8 cellular contexts compared by ENCODE assay signal in genomic region chr2:101328474-101329007, GRCh38. TPM values are rescaled to one million over a fixed set of nuclear protein-coding genes. Genes with fewer than 3 reads are reported as not detected.
DNase-seq lines count a peak whose midpoint lies in the region; ATAC-seq and TF ChIP-seq lines count a peak whose summit lies in the region.

No MANE protein-coding gene starts in this region.

- H4K5ac ChIP-seq in IMR-90 (ENCODE audit: low read depth, low read length): peak overlapping the region; percentile 60; the same call in 1 of the 2 replicates

- intact Hi-C loops in IMR-90 (cut with micrococcal nuclease): no loop called here

- H3K56ac ChIP-seq in IMR-90 (ENCODE audit: extremely low read depth, insufficient read depth, low read length): no peak overlapping the region

- no peak for TF ChIP-seq RAD21 in IMR-90 (IDR thresholded peaks at IDR 0.05; ENCODE audit: low read length)

- H3K23ac ChIP-seq in IMR-90 (ENCODE audit: low read depth, low read length): peak overlapping the region; percentile 8; the same call in 1 of the 2 replicates

- H3K4me1 ChIP-seq in IMR-90 (ENCODE audit: control insufficient read depth, insufficient read depth, low read length): no peaks in the 10 kb centered on the region

- dilution Hi-C loops in IMR-90 (cut with HindIII; ENCODE audit: low sequenced_read_pairs, unreplicated experiment): no loop called here

- in situ Hi-C loops in IMR-90 (cut with MboI; ENCODE audit: low sequenced_read_pairs): no loop called here

- H3K4me3 Mint-ChIP-seq in activated naive CD8-positive, alpha-beta T cell treated with anti-CD3 and anti-CD28 coated beads, Interleukin-2, amount 50 U/mL, for 24 hours: no peak overlapping the region
- H3K4me3 Mint-ChIP-seq in chondrocyte (ENCODE audit: unreplicated experiment): no peak overlapping the region

- no peaks in the 10 kb centered on the region for H3K36me3 ChIP-seq in IMR-90 (ENCODE audit: control insufficient read depth, insufficient read depth, low read length)

- no peak overlapping the region for H4K91ac ChIP-seq in IMR-90 (ENCODE audit: insufficient read depth, low read depth, low read length)

- no peak for TF ChIP-seq POLR2A in IMR-90 (IDR thresholded peaks at IDR 0.05; ENCODE audit: low read depth, low read length)

- no peak overlapping the region for H3K4me3 ChIP-seq in GM12865 (ENCODE audit: low read depth, low read length)
- no peak overlapping the region for H3K4me3 ChIP-seq in IMR-90 (ENCODE audit: insufficient read depth, low read depth, low read length)

- H3K4me1 Mint-ChIP-seq in activated naive CD8-positive, alpha-beta T cell treated with anti-CD3 and anti-CD28 coated beads, Interleukin-2, amount 50 U/mL, for 24 hours: peaks cover 16% of the 10 kb centered on the region
- H3K4me1 Mint-ChIP-seq in chondrocyte (ENCODE audit: low read depth): no peaks in the 10 kb centered on the region

- no peak overlapping the region for H2BK15ac ChIP-seq in IMR-90 (ENCODE audit: low read depth, low read length)

- no TSS peak for BruUV-seq in IMR-90 (replicated peaks; lab: Mats Ljungman, UMichigan)

- H3K18ac ChIP-seq in IMR-90 (ENCODE audit: low read depth, low read length): no peak overlapping the region; the same call in 1 of the 2 replicates

- no peaks in the 10 kb centered on the region for H3K27me3 Mint-ChIP-seq in activated naive CD8-positive, alpha-beta T cell treated with anti-CD3 and anti-CD28 coated beads, Interleukin-2, amount 50 U/mL, for 24 hours
- peaks cover under 1% of the 10 kb centered on the region for H3K27me3 Mint-ChIP-seq in chondrocyte (ENCODE audit: low read depth)

- H3K4me2 ChIP-seq in IMR-90 (ENCODE audit: low read depth, low read length): no peak overlapping the region

- no peaks in the 10 kb centered on the region for H3K79me1 ChIP-seq in IMR-90 (ENCODE audit: low read depth in 1 of 2, low read length in 2 of 2)

- H2BK20ac ChIP-seq in IMR-90 (ENCODE audit: low read depth, low read length): peak overlapping the region; percentile 21; the same call in 1 of the 2 replicates

- H3K9me1 ChIP-seq in IMR-90 (ENCODE audit: insufficient read depth, low read length): 0 out of 2 replicates have a peak, but pooled peaks cover 3% of the 10 kb centered on the region

- no peak overlapping the region for H2AK5ac ChIP-seq in IMR-90 (ENCODE audit: low read depth, low read length)

- DNase-seq in GM12865 (ENCODE audit: low read depth): peak; percentile 36
- peak; percentile 87 for DNase-seq in IMR-90
- DNase-seq in activated naive CD8-positive, alpha-beta T cell treated with anti-CD3 and anti-CD28 coated beads, Interleukin-2, amount 50 U/mL, for 24 hours: no peak
- peak; percentile 34 for DNase-seq in mucosa of gallbladder (ENCODE audit: low spot score)
- DNase-seq in chondrocyte (ENCODE audit: low spot score): no peak
- no peak for DNase-seq in epidermal melanocyte (ENCODE audit: insufficient read length, low spot score)

- no peaks in the 10 kb centered on the region for H4K20me1 ChIP-seq in IMR-90 (ENCODE audit: insufficient read depth, low read length)

- no peak overlapping the region for H2AK9ac ChIP-seq in IMR-90 (replicated peaks; ENCODE audit: low read depth, low read length, poor library complexity)

- no peak for TF ChIP-seq CTCF in GM12865 (IDR thresholded peaks at IDR 0.05; ENCODE audit: insufficient read depth, low read depth, low read length, missing control alignments)
- TF ChIP-seq CTCF in IMR-90 (conservative IDR thresholded peaks at IDR 0.05; ENCODE audit: low read depth, low read length): no peak
- TF ChIP-seq CTCF in chondrocyte (IDR thresholded peaks at IDR 0.05): no peak

- no peaks in the 10 kb centered on the region for H3K9me3 Mint-ChIP-seq in activated naive CD8-positive, alpha-beta T cell treated with anti-CD3 and anti-CD28 coated beads, Interleukin-2, amount 50 U/mL, for 24 hours
- no peaks in the 10 kb centered on the region for H3K9me3 Mint-ChIP-seq in chondrocyte (ENCODE audit: low read depth)

- ATAC-seq in IMR-90 (ENCODE audit: low read depth): peak; percentile 24; the same call in 1 of the 2 replicates
- ATAC-seq in activated naive CD8-positive, alpha-beta T cell treated with anti-CD3 and anti-CD28 coated beads, Interleukin-2, amount 50 U/mL, for 24 hours: peak; percentile 78
- ATAC-seq in HG02938 (IDR thresholded peaks at IDR 0.05; ENCODE audit: unreplicated experiment): no peak
- no peak for ATAC-seq in HG02884 (IDR thresholded peaks at IDR 0.05; ENCODE audit: unreplicated experiment)

- WGBS in IMR-90 (ENCODE audit: extremely low coverage in 2 of 2, insufficient read length in 1 of 2), 2 experiments: no CpG with 5 or more reads among the region's 3 CpGs

- CTCF ChIA-PET in IMR-90 (lab: Yijun Ruan, JAX): interaction anchor here (0.7 kb wide), 1 partner anchor 376 kb away, joined by 3 read pairs; no protein-coding TSS in a partner anchor

- peak overlapping the region; percentile 61 for H3K14ac ChIP-seq in IMR-90 (replicated peaks; ENCODE audit: low read depth, low read length)

- POLR2A ChIA-PET in IMR-90 (lab: Charles Lee; ENCODE audit: unreplicated experiment): no interaction called here

- no peak overlapping the region for H2BK5ac ChIP-seq in IMR-90 (ENCODE audit: low read depth, low read length, poor library complexity, severe bottlenecking)

- H3K9ac ChIP-seq in IMR-90 (ENCODE audit: low read depth, low read length): no peak overlapping the region

- H3K27me3 ChIP-seq in IMR-90 (ENCODE audit: control insufficient read depth, insufficient read depth, low read length): no peaks in the 10 kb centered on the region

- no peaks in the 10 kb centered on the region for H3K36me3 Mint-ChIP-seq in activated naive CD8-positive, alpha-beta T cell treated with anti-CD3 and anti-CD28 coated beads, Interleukin-2, amount 50 U/mL, for 24 hours (ENCODE audit: low read depth)
- H3K36me3 Mint-ChIP-seq in chondrocyte (ENCODE audit: low read depth): no peaks in the 10 kb centered on the region

- H3K4ac ChIP-seq in IMR-90 (ENCODE audit: low read depth, low read length): peak overlapping the region; percentile 34; the same call in 1 of the 2 replicates

- H4K8ac ChIP-seq in IMR-90 (ENCODE audit: low read depth in 2 of 2, low read length in 2 of 2): peak overlapping the region; percentile 10 to 71

- no peak overlapping the region for H3K27ac ChIP-seq in IMR-90 (ENCODE audit: insufficient read depth, low read length)

- no peak overlapping the region for H2BK120ac ChIP-seq in IMR-90 (ENCODE audit: low read depth, low read length)

- peak overlapping the region; percentile 67 for H2AFZ ChIP-seq in IMR-90 (replicated peaks; ENCODE audit: low read length, poor library complexity)

- H3K27ac Mint-ChIP-seq in activated naive CD8-positive, alpha-beta T cell treated with anti-CD3 and anti-CD28 coated beads, Interleukin-2, amount 50 U/mL, for 24 hours: no peak overlapping the region
- H3K27ac Mint-ChIP-seq in chondrocyte (ENCODE audit: unreplicated experiment): no peak overlapping the region

- no peaks in the 10 kb centered on the region; the same call in 1 of the 2 replicates for H3K9me3 ChIP-seq in IMR-90 (ENCODE audit: control insufficient read depth, insufficient read depth, low read length)

TF ChIP-seq in IMR-90, 13 proteins besides CTCF, POLR2A, EP300 and RAD21:
- TF ChIP-seq MAZ (IDR thresholded peaks at IDR 0.05; ENCODE audit: borderline replicate concordance, low read depth, low read length) (no peak), CHD1 (IDR thresholded peaks at IDR 0.05; ENCODE audit: low read depth, low read length) (no peak)

RNA-seq across cellular contexts. Expression of gene RNF149, which starts 20.0 kb away (rescaled TPM):
- total RNA-seq in IMR-90 (2012; rRNA removed): 18.6 and 26.4 TPM in 2 replicates
- polyA plus RNA-seq in IMR-90 (2012; rRNA removed): 13.0 and 14.5 TPM in 2 replicates
- polyA plus RNA-seq in IMR-90 (2012; cell fraction: cytosol; rRNA removed): 6.0 and 11.0 TPM in 2 replicates
- 24.2 and 39.6 TPM in 2 replicates for polyA plus RNA-seq in IMR-90 (2012; cell fraction: nucleus; rRNA removed; ENCODE audit: low replicate concordance)
- total RNA-seq in mucosa of gallbladder: 54.9 TPM
- total RNA-seq in chondrocyte: 26.2 to 28.3 TPM (median 26.8 TPM) in 3 replicates

RNA-seq across cellular contexts. Expression of gene CREG2, which starts 58.8 kb away (rescaled TPM):
- total RNA-seq in IMR-90 (2012; rRNA removed): not detected in 2 replicates
- polyA plus RNA-seq in IMR-90 (2012; rRNA removed): 0.17 and 0.24 TPM in 2 replicates
- 0.06 and 0.12 TPM in 2 replicates for polyA plus RNA-seq in IMR-90 (2012; cell fraction: cytosol; rRNA removed)
- polyA plus RNA-seq in IMR-90 (2012; cell fraction: nucleus; rRNA removed; ENCODE audit: low replicate concordance): 0.05 and 0.13 TPM in 2 replicates
- total RNA-seq in mucosa of gallbladder: 0.26 TPM
- not detected in 3 replicates for total RNA-seq in chondrocyte

Comparison
In these comparisons a context has a peak if more than half of its experiments do, and no peak if none do; other contexts are left out.
1. DNase-seq: peak in GM12865 (single experiment), IMR-90 (single experiment) and mucosa of gallbladder (single experiment); none in activated naive CD8-positive, alpha-beta T cell treated with anti-CD3 and anti-CD28 coated beads, Interleukin-2, amount 50 U/mL, for 24 hours (single experiment), chondrocyte (single experiment) and epidermal melanocyte (single experiment).
2. ATAC-seq: peak in IMR-90 (single experiment) and activated naive CD8-positive, alpha-beta T cell treated with anti-CD3 and anti-CD28 coated beads, Interleukin-2, amount 50 U/mL, for 24 hours (single experiment); none in HG02938 (single experiment) and HG02884 (single experiment).